16 cellular contexts compared by ENCODE assay signal in genomic region chr1:246193537-246193936, GRCh38.
DNase-seq lines count a peak whose midpoint lies in the region; ATAC-seq and TF ChIP-seq lines count a peak whose summit lies in the region.
"Had no signal": no experiment of that assay in that cellular context is flagged by ENCODE, and none has a peak within 500 bp of the region (broad histone marks: within the 10 kb centered on the region; RNA-seq: fewer than 3 reads in every experiment).

No MANE protein-coding gene starts in this region.

- no peak overlapping the region for H3K9ac ChIP-seq in H9 (ENCODE audit: extremely low read depth, insufficient read length, low read length)
- H3K9ac ChIP-seq: BLaER1 had no signal

- TF ChIP-seq CTCF in H9 (conservative IDR thresholded peaks at IDR 0.05) (no peak), esophagus muscularis mucosa (IDR thresholded peaks at IDR 0.05) (no peak), vagina (IDR thresholded peaks at IDR 0.05) (no peak)

- H3K9me3 ChIP-seq in H9 (ENCODE audit: control insufficient read depth, low read depth, low read length), result no peaks in the 10 kb centered on the region
- H3K9me3 ChIP-seq in esophagus muscularis mucosa, result no peaks in the 10 kb centered on the region
- H3K9me3 ChIP-seq in vagina, result no peaks in the 10 kb centered on the region
- H3K9me3 ChIP-seq: BLaER1 had no signal

- DNase-seq in H9, result no peak
- DNase-seq in NOMO-1 treated with DMSO at 0.1 percent for 48 hours (lab: John Stamatoyannopoulos, UW; ENCODE audit: unreplicated experiment), result peak; percentile 64
- peak; percentile 37 for DNase-seq in esophagus muscularis mucosa (ENCODE audit: extremely low spot score)
- DNase-seq in vagina (ENCODE audit: extremely low spot score in 2 of 2), result no peak
- DNase-seq in kidney tubule cell (ENCODE audit: low spot score), result no peak
- DNase-seq in NCI-H2029 (lab: John Stamatoyannopoulos, UW), result no peak
- DNase-seq: 8988T; CD4-positive, alpha-beta memory T cell; DMS153; DMS79; GDM1; HCEC 1CT had no signal

- H3K27me3 ChIP-seq in H9 (ENCODE audit: insufficient read depth, low read length) (no peaks in the 10 kb centered on the region), esophagus muscularis mucosa (no peaks in the 10 kb centered on the region), vagina (no peaks in the 10 kb centered on the region)
- H3K27me3 ChIP-seq: BLaER1 had no signal

- no peak overlapping the region for H3K27ac ChIP-seq in H9 (ENCODE audit: insufficient read length, low read depth, low read length)
- no peak overlapping the region for H3K27ac ChIP-seq in esophagus muscularis mucosa (replicated peaks in 1 of 4)
- no peak overlapping the region for H3K27ac ChIP-seq in vagina
- H3K27ac ChIP-seq: BLaER1, HL-60 had no signal

- intact Hi-C loops in esophagus muscularis mucosa (cut with DNase I), result no loop called here
- intact Hi-C loops in vagina (cut with DNase I), result no loop called here

- H3K4me1 Mint-ChIP-seq in H9, result peaks cover 8 to 9% of the 10 kb centered on the region in 2 experiments
- H3K4me1 Mint-ChIP-seq: CD14-positive monocyte; CD4-positive, alpha-beta memory T cell had no signal

- peak overlapping the region in 2 of 3 experiments; percentile 30 to 47; a peak in 3 of 7 replicates for H3K27ac Mint-ChIP-seq in H9
- H3K27ac Mint-ChIP-seq: CD14-positive monocyte; CD4-positive, alpha-beta memory T cell had no signal

- H3K79me1 ChIP-seq in H9 (ENCODE audit: insufficient read depth, low read depth, low read length, poor library complexity, severe bottlenecking), result no peaks in the 10 kb centered on the region

- H3K18ac ChIP-seq in H9 (ENCODE audit: insufficient read length, low read depth, low read length), result no peak overlapping the region

- no peak overlapping the region for H2BK20ac ChIP-seq in H9 (ENCODE audit: low read depth, low read length, poor library complexity, severe bottlenecking)

- H3K14ac ChIP-seq in H9 (ENCODE audit: insufficient read depth, low read length), result no peak overlapping the region

- no peak overlapping the region; a peak in 1 of 5 replicates for H3K4me3 Mint-ChIP-seq in H9
- H3K4me3 Mint-ChIP-seq: CD14-positive monocyte; CD4-positive, alpha-beta memory T cell had no signal

- H2BK15ac ChIP-seq in H9 (ENCODE audit: low read depth, low read length), result no peak overlapping the region

- H3K23ac ChIP-seq in H9 (ENCODE audit: insufficient read length, low read depth, low read length), result no peak overlapping the region

- no peak overlapping the region for H2AK5ac ChIP-seq in H9 (ENCODE audit: insufficient read length, low read length)

- H4K20me1 ChIP-seq in H9 (ENCODE audit: control insufficient read depth, insufficient read depth, insufficient read length), result no peaks in the 10 kb centered on the region
- H4K20me1 ChIP-seq: BLaER1 had no signal

- no peak overlapping the region for H4K91ac ChIP-seq in H9 (ENCODE audit: insufficient read length, low read depth, low read length)

- no peaks in the 10 kb centered on the region for H3K4me1 ChIP-seq in H9 (ENCODE audit: insufficient read depth, low read length)
- peaks cover 0 to 9% (median 0%) of the 10 kb centered on the region in 4 donors for H3K4me1 ChIP-seq in esophagus muscularis mucosa
- H3K4me1 ChIP-seq in vagina, result no peaks in the 10 kb centered on the region
- H3K4me1 ChIP-seq: BLaER1 had no signal

- H2BK5ac ChIP-seq in H9 (ENCODE audit: insufficient read length, low read length), result no peak overlapping the region

- no peaks in the 10 kb centered on the region for H3K79me2 ChIP-seq in H9 (ENCODE audit: insufficient read depth, low read length)

- no CpG with 5 or more reads among the region's 12 CpGs for WGBS in H9 (ENCODE audit: extremely low coverage, insufficient read length, low lambda C conversion rate)
- 98% methylated on average over 12 of the region's 12 CpGs for WGBS in esophagus muscularis mucosa

- no peaks in the 10 kb centered on the region for H3K27me3 Mint-ChIP-seq in H9 (ENCODE audit: low read depth)
- H3K27me3 Mint-ChIP-seq: CD4-positive, alpha-beta memory T cell had no signal

- H3K4me3 ChIP-seq in esophagus muscularis mucosa (no peak overlapping the region), vagina (no peak overlapping the region)
- H3K4me3 ChIP-seq: BLaER1 had no signal

- ATAC-seq in GM19463 (IDR thresholded peaks at IDR 0.05; ENCODE audit: unreplicated experiment), result no peak

- no peak overlapping the region for H3K4ac ChIP-seq in H9 (ENCODE audit: low read depth, low read length)

- no peak overlapping the region for H2AFZ ChIP-seq in H9 (ENCODE audit: low read length)

- no peak overlapping the region for H3T11ph ChIP-seq in H9 (ENCODE audit: low read length)

- no peak overlapping the region for H3K4me2 ChIP-seq in H9 (ENCODE audit: insufficient read depth, insufficient read length, low read length)
- H3K4me2 ChIP-seq: BLaER1 had no signal

- no peaks in the 10 kb centered on the region for H3K36me3 Mint-ChIP-seq in H9 (ENCODE audit: insufficient read depth in 1 of 3, low read depth in 3 of 3)

- no peak for TF ChIP-seq EP300 in esophagus muscularis mucosa (IDR thresholded peaks at IDR 0.05)

- no peak overlapping the region for H4K8ac ChIP-seq in H9 (replicated peaks; ENCODE audit: insufficient read length, low read depth, low read length)

- H3K9me3 Mint-ChIP-seq in H9, result no peaks in the 10 kb centered on the region

- H4K5ac ChIP-seq in H9 (ENCODE audit: insufficient read length, low read depth, low read length), result no peak overlapping the region

- H3K36me3 ChIP-seq in esophagus muscularis mucosa, result no peaks in the 10 kb centered on the region
- no peaks in the 10 kb centered on the region for H3K36me3 ChIP-seq in vagina

- H3K56ac ChIP-seq in H9 (ENCODE audit: insufficient read length, low read depth, low read length), result no peak overlapping the region

- H2BK12ac ChIP-seq in H9 (ENCODE audit: insufficient read length, low read depth, low read length), result no peak overlapping the region

- TF ChIP-seq POLR2A in esophagus muscularis mucosa (IDR thresholded peaks at IDR 0.05; ENCODE audit: low read depth), result no peak
- TF ChIP-seq POLR2A in vagina (IDR thresholded peaks at IDR 0.05), result no peak

- peak overlapping the region; percentile 67 for H2BK120ac ChIP-seq in H9 (ENCODE audit: low read depth, low read length, poor library complexity, severe bottlenecking)

- no peaks in the 10 kb centered on the region for H3K23me2 ChIP-seq in H9 (ENCODE audit: insufficient read length, low read depth, low read length, poor library complexity, severe bottlenecking)

Comparison
In these comparisons a context has a peak if more than half of its experiments do, and no peak if none do; other contexts are left out.
1. DNase-seq: peak in NOMO-1 treated with DMSO at 0.1 percent for 48 hours (single experiment) and esophagus muscularis mucosa (single experiment); none in H9 (single experiment), vagina (0 of 2), kidney tubule cell (single experiment) and NCI-H2029 (single experiment).